1 cellular context compared by ENCODE assay signal in genomic region chr7:149742075-149742701, GRCh38.
TF ChIP-seq lines count a peak whose summit lies in the region.

No MANE protein-coding gene starts in this region.

TF ChIP-seq in HepG2, 621 proteins besides CTCF, POLR2A, EP300 and RAD21 (continued from another document and continues in another):
- TF ChIP-seq ZNF18 (CRISPR knock-in tag; IDR thresholded peaks at IDR 0.05; ENCODE audit: insufficient replicate concordance), result no peak
- peak; percentile 12; the same call in 1 of the 2 replicates for TF ChIP-seq RXRA (CRISPR knock-in tag; IDR thresholded peaks at IDR 0.05)
- no peak for TF ChIP-seq SUZ12 (IDR thresholded peaks at IDR 0.05; ENCODE audit: low read depth, low read length)
- TF ChIP-seq HNF1A (IDR thresholded peaks at IDR 0.05; ENCODE audit: low read depth), result no peak
- no peak for TF ChIP-seq HNF1A (CRISPR knock-in tag; IDR thresholded peaks at IDR 0.05; ENCODE audit: borderline replicate concordance)
- TF ChIP-seq ZNF512B (CRISPR knock-in tag; IDR thresholded peaks at IDR 0.05; ENCODE audit: borderline replicate concordance), result no peak
- TF ChIP-seq HOXA7 (CRISPR knock-in tag; IDR thresholded peaks at IDR 0.05), result no peak
- TF ChIP-seq ZNF234 (CRISPR knock-in tag; conservative IDR thresholded peaks at IDR 0.05), result no peak
- no peak for TF ChIP-seq CSRNP2 (CRISPR knock-in tag; conservative IDR thresholded peaks at IDR 0.05; ENCODE audit: low read depth)
- TF ChIP-seq E2F2 (CRISPR knock-in tag; IDR thresholded peaks at IDR 0.05; ENCODE audit: borderline replicate concordance), result no peak
- TF ChIP-seq ZNF501 (CRISPR knock-in tag; IDR thresholded peaks at IDR 0.05), result 0 out of 2 replicates have a peak, but pooled peaks have one; percentile 20
- TF ChIP-seq PAWR (CRISPR knock-in tag; IDR thresholded peaks at IDR 0.05; ENCODE audit: borderline replicate concordance), result no peak
- TF ChIP-seq ZNF317 (CRISPR knock-in tag; IDR thresholded peaks at IDR 0.05), result peak; percentile 49; the same call in 1 of the 2 replicates
- no peak for TF ChIP-seq ZNF207 (IDR thresholded peaks at IDR 0.05; ENCODE audit: borderline replicate concordance)
- no peak for TF ChIP-seq SIN3B (IDR thresholded peaks at IDR 0.05; ENCODE audit: low read length)
- TF ChIP-seq ARNTL (CRISPR knock-in tag; IDR thresholded peaks at IDR 0.05), result no peak
- TF ChIP-seq KDM2A (CRISPR knock-in tag; IDR thresholded peaks at IDR 0.05; ENCODE audit: borderline replicate concordance, low read depth), result peak; percentile 79
- TF ChIP-seq ZC3H13 (CRISPR knock-in tag; IDR thresholded peaks at IDR 0.05), result 0 out of 2 replicates have a peak, but pooled peaks have one; percentile 30
- no peak for TF ChIP-seq ZBTB8A (CRISPR knock-in tag; IDR thresholded peaks at IDR 0.05; ENCODE audit: borderline replicate concordance, low read depth)
- no peak for TF ChIP-seq PTBP1 (IDR thresholded peaks at IDR 0.05; ENCODE audit: low read depth, low read length, poor library complexity, severe bottlenecking)
- TF ChIP-seq SIX1 (CRISPR knock-in tag; IDR thresholded peaks at IDR 0.05; ENCODE audit: borderline replicate concordance), result no peak
- TF ChIP-seq ZNF550 (CRISPR knock-in tag; IDR thresholded peaks at IDR 0.05; ENCODE audit: borderline replicate concordance), result no peak
- no peak for TF ChIP-seq PBX2 (CRISPR knock-in tag; IDR thresholded peaks at IDR 0.05)
- peak; percentile 19; the same call in 1 of the 2 replicates for TF ChIP-seq ZFY (CRISPR knock-in tag; IDR thresholded peaks at IDR 0.05)
- 0 out of 2 replicates have a peak, but pooled peaks have one; percentile 22 for TF ChIP-seq KDM5B (CRISPR knock-in tag; IDR thresholded peaks at IDR 0.05; ENCODE audit: borderline replicate concordance)
- TF ChIP-seq GLMP (CRISPR knock-in tag; IDR thresholded peaks at IDR 0.05; ENCODE audit: borderline replicate concordance), result no peak
- TF ChIP-seq ZNF788 (CRISPR knock-in tag; IDR thresholded peaks at IDR 0.05; ENCODE audit: borderline replicate concordance), result no peak
- TF ChIP-seq MBD4 (IDR thresholded peaks at IDR 0.05; ENCODE audit: borderline replicate concordance, low read length), result no peak
- no peak for TF ChIP-seq ZMYM2 (CRISPR knock-in tag; IDR thresholded peaks at IDR 0.05)
- TF ChIP-seq ZNF33A (CRISPR knock-in tag; IDR thresholded peaks at IDR 0.05; ENCODE audit: borderline replicate concordance), result no peak
- no peak for TF ChIP-seq U2AF1 (optimal IDR thresholded peaks at IDR 0.05; ENCODE audit: low read depth, low read length)
- no peak for TF ChIP-seq PRMT3 (CRISPR knock-in tag; IDR thresholded peaks at IDR 0.05; ENCODE audit: borderline replicate concordance, low read depth)
- TF ChIP-seq ASH2L (IDR thresholded peaks at IDR 0.05; ENCODE audit: insufficient read length, low read depth, low read length), result peak; percentile 31
- TF ChIP-seq RERE (CRISPR knock-in tag; IDR thresholded peaks at IDR 0.05; ENCODE audit: low read depth), result no peak
- no peak for TF ChIP-seq ZZZ3 (CRISPR knock-in tag; IDR thresholded peaks at IDR 0.05; ENCODE audit: borderline replicate concordance)
- TF ChIP-seq ZNF572 (CRISPR knock-in tag; IDR thresholded peaks at IDR 0.05), result no peak
- no peak for TF ChIP-seq HOMEZ (CRISPR knock-in tag; IDR thresholded peaks at IDR 0.05; ENCODE audit: low read depth)
- TF ChIP-seq CC2D1A (CRISPR knock-in tag; IDR thresholded peaks at IDR 0.05), result 0 out of 2 replicates have a peak, but pooled peaks have one; percentile 51
- no peak for TF ChIP-seq CREBL2 (CRISPR knock-in tag; IDR thresholded peaks at IDR 0.05; ENCODE audit: borderline replicate concordance)
